Comparison of ENCODE assay signal across 2 cellular contexts in genomic region chr12:6961695-6962284, GRCh38.
TF ChIP-seq lines count a peak whose summit lies in the region.

No MANE protein-coding gene starts in this region.

TF ChIP-seq in Ishikawa, 13 proteins besides CTCF, POLR2A, EP300 and RAD21:
- no peak for TF ChIP-seq CEBPB (IDR thresholded peaks at IDR 0.05)
- TF ChIP-seq MAX (IDR thresholded peaks at IDR 0.05), result peak; percentile 15
- TF ChIP-seq TCF12 (IDR thresholded peaks at IDR 0.05; ENCODE audit: low read depth), result peak; percentile 45; the same call in 1 of the 2 replicates

TF ChIP-seq in K562, 482 proteins besides CTCF, POLR2A, EP300 and RAD21 (continues in another document):
- TF ChIP-seq NCOA1 (IDR thresholded peaks at IDR 0.05; ENCODE audit: low read depth) (peak; percentile 78), ZBED1 (IDR thresholded peaks at IDR 0.05) (no peak), TAF1 (IDR thresholded peaks at IDR 0.05; ENCODE audit: control insufficient read depth, extremely low read depth, insufficient read depth, low read length, severe bottlenecking) (peak; percentile 49), RERE (CRISPR knock-in tag; IDR thresholded peaks at IDR 0.05; ENCODE audit: borderline replicate concordance) (no peak), ZBTB33 (CRISPR knock-in tag; IDR thresholded peaks at IDR 0.05) (no peak), TFAP4 (CRISPR knock-in tag; IDR thresholded peaks at IDR 0.05; ENCODE audit: borderline replicate concordance) (peak; percentile 59; the same call in 1 of the 2 replicates), GABPB1 (CRISPR knock-in tag; IDR thresholded peaks at IDR 0.05) (peak; percentile 88), SUPT5H (IDR thresholded peaks at IDR 0.05) (peak; percentile 61), NELFE (IDR thresholded peaks at IDR 0.05; ENCODE audit: insufficient read depth, insufficient read length) (no peak), MAFG (tag; conservative IDR thresholded peaks at IDR 0.05) (peak; percentile 91), TEAD1 (CRISPR knock-in tag; IDR thresholded peaks at IDR 0.05) (0 out of 4 replicates have a peak, but pooled peaks of 1 of the 2 experiments have one; percentile 33), ZBTB11 (CRISPR knock-in tag; IDR thresholded peaks at IDR 0.05) (peak; percentile 30 to 96 (median 82); a peak in 5 of 6 replicates), POLR2AphosphoS2 (IDR thresholded peaks at IDR 0.05; ENCODE audit: low read length) (no peak), ETV1 (tag; conservative IDR thresholded peaks at IDR 0.05; ENCODE audit: low read depth) (peak; percentile 90), ELK3 (CRISPR knock-in tag; IDR thresholded peaks at IDR 0.05) (no peak), SAFB2 (IDR thresholded peaks at IDR 0.05; ENCODE audit: borderline replicate concordance, low read depth, low read length, severe bottlenecking) (no peak), CREB3L1 (IDR thresholded peaks at IDR 0.05; ENCODE audit: borderline replicate concordance, low read depth) (no peak), PHTF2 (CRISPR knock-in tag; IDR thresholded peaks at IDR 0.05) (no peak), UBTF (IDR thresholded peaks at IDR 0.05; ENCODE audit: borderline replicate concordance in 1 of 2, low read depth in 2 of 2, low read length in 2 of 2) (0 out of 4 replicates have a peak, but pooled peaks of 1 of the 2 experiments have one; percentile 44), SP1 (CRISPR knock-in tag; IDR thresholded peaks at IDR 0.05) (peak; percentile 41; the same call in 1 of the 2 replicates), TBP (optimal IDR thresholded peaks at IDR 0.05; ENCODE audit: low read depth, low read length) (peak; percentile 67), TAF15 (IDR thresholded peaks at IDR 0.05; ENCODE audit: low read depth, low read length) (no peak), ZFX (CRISPR knock-in tag; IDR thresholded peaks at IDR 0.05) (peak; percentile 65), ZNF431 (CRISPR knock-in tag; IDR thresholded peaks at IDR 0.05) (no peak)
